ENCODE assay signal across 23 cellular contexts in the genomic region with DNA sequence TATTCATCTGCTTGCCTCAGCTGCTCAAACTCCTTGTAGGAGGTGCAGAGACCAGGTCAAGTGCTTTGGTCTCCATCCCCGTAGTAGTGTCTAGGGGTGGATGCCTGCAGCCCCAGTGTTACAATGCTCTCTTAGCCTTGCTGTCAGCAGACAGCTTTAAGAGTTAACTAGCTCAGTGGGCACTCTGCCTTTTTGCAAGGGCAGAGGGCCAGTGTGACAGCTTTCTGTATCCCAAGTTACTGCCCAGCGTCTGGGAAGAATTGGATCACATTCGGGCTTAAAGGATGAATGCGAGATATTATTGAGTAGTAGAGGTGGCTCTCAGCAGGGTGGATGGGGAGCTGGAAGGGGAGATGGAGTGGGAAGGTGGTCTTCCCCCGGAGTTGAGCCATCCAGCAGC.
A peak's percentile ranks its signal among the peaks of the same experiment; 100 is the strongest.
DNase-seq lines count a peak whose midpoint lies in the region; ATAC-seq, FAIRE-seq and TF ChIP-seq lines count a peak whose summit lies in the region.
"Had no signal": no experiment of that assay in that cellular context is flagged by ENCODE, and none has a peak within 500 bp of the region (broad histone marks: within the 10 kb centered on the region; RNA-seq: fewer than 3 reads in every experiment).

No MANE protein-coding gene starts in this region.

- no peak overlapping the region for H3K4me3 ChIP-seq in GM23338
- no peak overlapping the region for H3K4me3 ChIP-seq in endodermal cell (ENCODE audit: low read length)
- H3K4me3 ChIP-seq: BLaER1 treated with 17β-estradiol and CSF1 and Interleukin-3, amounts not matched to agents 10 nM and 100 nM; GM23248; K562 had no signal

- no peak overlapping the region for H3K9ac ChIP-seq in endodermal cell (ENCODE audit: extremely low read depth, low read length, poor library complexity, severe bottlenecking)
- H3K9ac ChIP-seq: BLaER1 treated with 17β-estradiol and CSF1 and Interleukin-3, amounts not matched to agents 10 nM and 100 nM; GM23248 had no signal

- H3K9me3 Mint-ChIP-seq in GM23338: no peaks in the 10 kb centered on the region
- no peaks in the 10 kb centered on the region for H3K9me3 Mint-ChIP-seq in WTC11
- H3K9me3 Mint-ChIP-seq in endodermal cell: no peaks in the 10 kb centered on the region
- H3K9me3 Mint-ChIP-seq: CD8-positive, alpha-beta T cell had no signal

- CTCF ChIA-PET in WTC11 (lab: Charles Lee): no interaction called here

- 95 to 100% methylated on average over 2 to 5 of the region's 5 CpGs for WGBS in endodermal cell (ENCODE audit: insufficient coverage in 1 of 2, insufficient read length in 1 of 2), 2 experiments

- H3K27ac Mint-ChIP-seq in GM23338 (no peak overlapping the region), WTC11 (no peak overlapping the region), endodermal cell (no peak overlapping the region)
- H3K27ac Mint-ChIP-seq: B cell; CD8-positive, alpha-beta T cell; HFFc6 had no signal

- H3F3A ChIP-seq in GM23338 (replicated peaks; ENCODE audit: low read depth): no peaks in the 10 kb centered on the region

- no peaks in the 10 kb centered on the region for H3K79me2 ChIP-seq in GM23338 (replicated peaks; ENCODE audit: insufficient read depth)

- no peak overlapping the region for H3K4me2 ChIP-seq in GM23338
- H3K4me2 ChIP-seq: BLaER1 treated with 17β-estradiol and CSF1 and Interleukin-3, amounts not matched to agents 10 nM and 100 nM had no signal

- POLR2A ChIA-PET in WTC11 (lab: Charles Lee): no interaction called here

- H3K9me2 ChIP-seq in GM23338 (ENCODE audit: insufficient read depth): no peaks in the 10 kb centered on the region

- ATAC-seq in GM23338: no peak
- peak; percentile 48; the same call in 1 of the 2 replicates for ATAC-seq in WTC11
- ATAC-seq in GM21723 (IDR thresholded peaks at IDR 0.05; ENCODE audit: unreplicated experiment): no peak
- ATAC-seq: CD8-positive, alpha-beta T cell; HCT116; K562 had no signal

- H3K9me3 ChIP-seq in endodermal cell (ENCODE audit: control insufficient read depth, low read length): no peaks in the 10 kb centered on the region
- H3K9me3 ChIP-seq: BLaER1 treated with 17β-estradiol and CSF1 and Interleukin-3, amounts not matched to agents 10 nM and 100 nM had no signal

- H4K20me1 ChIP-seq in GM23338 (replicated peaks; ENCODE audit: insufficient read depth): no peaks in the 10 kb centered on the region
- H4K20me1 ChIP-seq: BLaER1 treated with 17β-estradiol and CSF1 and Interleukin-3, amounts not matched to agents 10 nM and 100 nM had no signal

- H3K36me3 Mint-ChIP-seq in GM23338 (ENCODE audit: low read depth): no peaks in the 10 kb centered on the region
- H3K36me3 Mint-ChIP-seq in WTC11: no peaks in the 10 kb centered on the region
- no peaks in the 10 kb centered on the region for H3K36me3 Mint-ChIP-seq in endodermal cell (ENCODE audit: low read depth)
- H3K36me3 Mint-ChIP-seq: CD8-positive, alpha-beta T cell had no signal

- H3K27me3 ChIP-seq in GM23338 (ENCODE audit: insufficient read depth): no peaks in the 10 kb centered on the region
- no peaks in the 10 kb centered on the region for H3K27me3 ChIP-seq in endodermal cell (ENCODE audit: control insufficient read depth, insufficient read depth, low read length, poor library complexity, severe bottlenecking)
- H3K27me3 ChIP-seq: BLaER1 treated with 17β-estradiol and CSF1 and Interleukin-3, amounts not matched to agents 10 nM and 100 nM had no signal

- TF ChIP-seq CTCF in GM23338 (conservative IDR thresholded peaks at IDR 0.05; ENCODE audit: low read depth in 2 of 2): no peak
- TF ChIP-seq CTCF in WTC11 (IDR thresholded peaks at IDR 0.05): no peak
- no peak for TF ChIP-seq CTCF in endodermal cell (conservative IDR thresholded peaks at IDR 0.05)

- H3K36me3 ChIP-seq in GM23338 (ENCODE audit: insufficient read depth) (no peaks in the 10 kb centered on the region), endodermal cell (ENCODE audit: control insufficient read depth, insufficient read depth, low read length) (no peaks in the 10 kb centered on the region)
- H3K36me3 ChIP-seq: BLaER1 treated with 17β-estradiol and CSF1 and Interleukin-3, amounts not matched to agents 10 nM and 100 nM had no signal

- H3K4me1 ChIP-seq in GM23338 (ENCODE audit: insufficient read depth): peaks cover 6% of the 10 kb centered on the region
- H3K4me1 ChIP-seq in endodermal cell (ENCODE audit: control insufficient read depth, insufficient read depth, low read length): no peaks in the 10 kb centered on the region
- H3K4me1 ChIP-seq: BLaER1 treated with 17β-estradiol and CSF1 and Interleukin-3, amounts not matched to agents 10 nM and 100 nM had no signal

- H3K27me3 Mint-ChIP-seq in GM23338 (ENCODE audit: insufficient read depth, low read depth, poor library complexity) (peaks cover 4% of the 10 kb centered on the region), WTC11 (ENCODE audit: low read depth) (no peaks in the 10 kb centered on the region), endodermal cell (ENCODE audit: insufficient read depth) (no peaks in the 10 kb centered on the region)
- H3K27me3 Mint-ChIP-seq: B cell had no signal

- H3K4me1 Mint-ChIP-seq in GM23338 (peaks cover 13% of the 10 kb centered on the region), WTC11 (peaks cover 15% of the 10 kb centered on the region), endodermal cell (peaks cover 6% of the 10 kb centered on the region)
- H3K4me1 Mint-ChIP-seq: B cell had no signal

- H2AFZ ChIP-seq in GM23338: peak overlapping the region; percentile 0; the same call in 1 of the 2 replicates
- H2AFZ ChIP-seq: GM23248 had no signal

- H3K4me3 Mint-ChIP-seq in GM23338 (no peak overlapping the region), WTC11 (no peak overlapping the region), endodermal cell (no peak overlapping the region)
- H3K4me3 Mint-ChIP-seq: B cell; CD8-positive, alpha-beta T cell; HFFc6 had no signal

- FAIRE-seq in RCC 7860 (lab: Jason Lieb, UNC): no peak
- FAIRE-seq: G401.6, GM12892, GM18507, H54, HTR-8/SVneo, K562 had no signal

- no peak for DNase-seq in GM23338 (ENCODE audit: low spot score)
- DNase-seq in WTC11 (ENCODE audit: low spot score): no peak
- DNase-seq in endodermal cell: peak; percentile 41
- no peak for DNase-seq in RCC 7860 (ENCODE audit: low spot score)
- DNase-seq in DMS114 treated with DMSO at 0.1 percent for 48 hours (lab: John Stamatoyannopoulos, UW; ENCODE audit: unreplicated experiment): no peak
- DNase-seq: Calu3; CD8-positive, alpha-beta T cell; DMS53; DND-41; EL; GM23248; HFFc6; IMR-90 had no signal

- H3K27ac ChIP-seq in GM23338 (ENCODE audit: low read depth) (no peak overlapping the region), endodermal cell (ENCODE audit: low read depth, low read length) (no peak overlapping the region)
- H3K27ac ChIP-seq: BLaER1 treated with 17β-estradiol and CSF1 and Interleukin-3, amounts not matched to agents 10 nM and 100 nM; GM23248 had no signal

TF ChIP-seq in GM23338, 12 proteins besides CTCF, POLR2A, EP300 and RAD21 (continues in another document):
- TF ChIP-seq, protein P1, sequence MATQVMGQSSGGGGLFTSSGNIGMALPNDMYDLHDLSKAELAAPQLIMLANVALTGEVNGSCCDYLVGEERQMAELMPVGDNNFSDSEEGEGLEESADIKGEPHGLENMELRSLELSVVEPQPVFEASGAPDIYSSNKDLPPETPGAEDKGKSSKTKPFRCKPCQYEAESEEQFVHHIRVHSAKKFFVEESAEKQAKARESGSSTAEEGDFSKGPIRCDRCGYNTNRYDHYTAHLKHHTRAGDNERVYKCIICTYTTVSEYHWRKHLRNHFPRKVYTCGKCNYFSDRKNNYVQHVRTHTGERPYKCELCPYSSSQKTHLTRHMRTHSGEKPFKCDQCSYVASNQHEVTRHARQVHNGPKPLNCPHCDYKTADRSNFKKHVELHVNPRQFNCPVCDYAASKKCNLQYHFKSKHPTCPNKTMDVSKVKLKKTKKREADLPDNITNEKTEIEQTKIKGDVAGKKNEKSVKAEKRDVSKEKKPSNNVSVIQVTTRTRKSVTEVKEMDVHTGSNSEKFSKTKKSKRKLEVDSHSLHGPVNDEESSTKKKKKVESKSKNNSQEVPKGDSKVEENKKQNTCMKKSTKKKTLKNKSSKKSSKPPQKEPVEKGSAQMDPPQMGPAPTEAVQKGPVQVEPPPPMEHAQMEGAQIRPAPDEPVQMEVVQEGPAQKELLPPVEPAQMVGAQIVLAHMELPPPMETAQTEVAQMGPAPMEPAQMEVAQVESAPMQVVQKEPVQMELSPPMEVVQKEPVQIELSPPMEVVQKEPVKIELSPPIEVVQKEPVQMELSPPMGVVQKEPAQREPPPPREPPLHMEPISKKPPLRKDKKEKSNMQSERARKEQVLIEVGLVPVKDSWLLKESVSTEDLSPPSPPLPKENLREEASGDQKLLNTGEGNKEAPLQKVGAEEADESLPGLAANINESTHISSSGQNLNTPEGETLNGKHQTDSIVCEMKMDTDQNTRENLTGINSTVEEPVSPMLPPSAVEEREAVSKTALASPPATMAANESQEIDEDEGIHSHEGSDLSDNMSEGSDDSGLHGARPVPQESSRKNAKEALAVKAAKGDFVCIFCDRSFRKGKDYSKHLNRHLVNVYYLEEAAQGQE (IDR thresholded peaks at IDR 0.05; ENCODE audit: unreplicated experiment): no peak
- no peak for TF ChIP-seq STAT1 (IDR thresholded peaks at IDR 0.05; ENCODE audit: unreplicated experiment)

TF ChIP-seq in WTC11, 78 proteins besides CTCF, POLR2A, EP300 and RAD21:
- TF ChIP-seq JAZF1 (CRISPR knock-in tag; IDR thresholded peaks at IDR 0.05) (no peak), RORB (CRISPR knock-in tag; IDR thresholded peaks at IDR 0.05) (no peak), ETV6 (CRISPR knock-in tag; IDR thresholded peaks at IDR 0.05) (no peak), FOXP1 (CRISPR knock-in tag; IDR thresholded peaks at IDR 0.05; ENCODE audit: borderline replicate concordance) (no peak), RELA (CRISPR knock-in tag; IDR thresholded peaks at IDR 0.05; ENCODE audit: borderline replicate concordance) (no peak)
- TF ChIP-seq, protein P2, sequence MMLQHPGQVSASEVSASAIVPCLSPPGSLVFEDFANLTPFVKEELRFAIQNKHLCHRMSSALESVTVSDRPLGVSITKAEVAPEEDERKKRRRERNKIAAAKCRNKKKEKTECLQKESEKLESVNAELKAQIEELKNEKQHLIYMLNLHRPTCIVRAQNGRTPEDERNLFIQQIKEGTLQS (CRISPR knock-in tag; conservative IDR thresholded peaks at IDR 0.05): no peak
- TF ChIP-seq, protein P3, sequence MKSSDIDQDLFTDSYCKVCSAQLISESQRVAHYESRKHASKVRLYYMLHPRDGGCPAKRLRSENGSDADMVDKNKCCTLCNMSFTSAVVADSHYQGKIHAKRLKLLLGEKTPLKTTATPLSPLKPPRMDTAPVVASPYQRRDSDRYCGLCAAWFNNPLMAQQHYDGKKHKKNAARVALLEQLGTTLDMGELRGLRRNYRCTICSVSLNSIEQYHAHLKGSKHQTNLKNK (CRISPR knock-in tag; IDR thresholded peaks at IDR 0.05): no peak
